14 cellular contexts compared by ENCODE assay signal in the genomic region with DNA sequence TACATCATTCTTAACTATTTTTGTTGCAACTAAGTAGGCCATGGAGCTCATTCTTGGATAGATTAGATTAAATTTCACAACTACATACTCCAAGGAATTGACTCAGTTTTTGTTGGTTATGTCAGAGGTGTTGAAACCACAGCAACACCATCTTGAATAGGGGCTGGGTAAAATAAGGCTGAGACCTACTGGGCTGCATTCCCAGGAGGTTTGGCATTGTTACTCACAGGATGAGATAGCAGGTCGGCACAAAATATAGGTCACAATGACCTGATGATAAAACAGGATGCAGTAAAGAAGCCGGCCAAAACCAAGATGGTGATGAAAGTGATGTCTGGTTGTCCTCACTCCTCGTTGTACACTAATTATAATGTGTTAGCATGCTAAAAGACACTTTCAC. TPM values are rescaled to one million over a fixed set of nuclear protein-coding genes. Genes with fewer than 3 reads are reported as not detected.
A peak's percentile ranks its signal among the peaks of the same experiment; 100 is the strongest.
DNase-seq lines count a peak whose midpoint lies in the region; ATAC-seq and TF ChIP-seq lines count a peak whose summit lies in the region.
"Had no signal": no experiment of that assay in that cellular context is flagged by ENCODE, and none has a peak within 500 bp of the region (broad histone marks: within the 10 kb centered on the region; RNA-seq: fewer than 3 reads in every experiment).

No MANE protein-coding gene starts in this region.

- peak overlapping the region; percentile 28 for H3K4me2 ChIP-seq in osteoblast (ENCODE audit: insufficient read depth, low read length)

- peak overlapping the region; percentile 12 for H3K27ac ChIP-seq in RWPE2 (ENCODE audit: poor library complexity, severe bottlenecking)
- H3K27ac ChIP-seq in osteoblast (ENCODE audit: low read depth, low read length): peak overlapping the region; percentile 45
- no peak overlapping the region for H3K27ac ChIP-seq in effector memory CD4-positive, alpha-beta T cell (ENCODE audit: insufficient read depth, low read length, poor library complexity, severe bottlenecking)
- H3K27ac ChIP-seq: colonic mucosa had no signal

- H3K9me3 ChIP-seq in RWPE2 (ENCODE audit: severe bottlenecking): no peaks in the 10 kb centered on the region
- H3K9me3 ChIP-seq in osteoblast (ENCODE audit: low read depth, low read length): no peaks in the 10 kb centered on the region
- no peaks in the 10 kb centered on the region for H3K9me3 ChIP-seq in effector memory CD4-positive, alpha-beta T cell (ENCODE audit: control insufficient read depth, low read length)
- H3K9me3 ChIP-seq: colonic mucosa had no signal

- H3K36me3 ChIP-seq in RWPE2 (ENCODE audit: low read depth): peaks cover 18% of the 10 kb centered on the region; the same call in 1 of the 2 replicates
- no peaks in the 10 kb centered on the region for H3K36me3 ChIP-seq in osteoblast (ENCODE audit: insufficient read depth, low read length)
- peaks cover 16% of the 10 kb centered on the region for H3K36me3 ChIP-seq in effector memory CD4-positive, alpha-beta T cell (ENCODE audit: control insufficient read depth, insufficient read depth, low read length)
- H3K36me3 ChIP-seq: colonic mucosa had no signal

- H3K27me3 ChIP-seq in RWPE2 (ENCODE audit: insufficient read depth, poor library complexity, severe bottlenecking): no peaks in the 10 kb centered on the region
- H3K27me3 ChIP-seq in osteoblast (ENCODE audit: insufficient read depth, low read length): no peaks in the 10 kb centered on the region
- H3K27me3 ChIP-seq in effector memory CD4-positive, alpha-beta T cell (replicated peaks; ENCODE audit: control insufficient read depth, insufficient read depth, low read length, poor library complexity, severe bottlenecking): no peaks in the 10 kb centered on the region
- H3K27me3 ChIP-seq: colonic mucosa had no signal

- H3K79me2 ChIP-seq in osteoblast (ENCODE audit: insufficient read depth, low read length): no peaks in the 10 kb centered on the region

- no peaks in the 10 kb centered on the region for H4K20me1 ChIP-seq in osteoblast (ENCODE audit: insufficient read depth, low read length)

- peaks cover 17% of the 10 kb centered on the region for H3K4me1 Mint-ChIP-seq in mesothelial cell of epicardium

- peak; percentile 84 for ATAC-seq in RWPE2 (ENCODE audit: low read depth)
- no peak for ATAC-seq in GM21390 (IDR thresholded peaks at IDR 0.05; ENCODE audit: unreplicated experiment)
- ATAC-seq: HCT116 had no signal

- no peaks in the 10 kb centered on the region for H3K27me3 Mint-ChIP-seq in mesothelial cell of epicardium (ENCODE audit: low read depth)
- H3K27me3 Mint-ChIP-seq: activated T-cell treated with anti-CD3 and anti-CD28 coated beads, Interleukin-2, amount 50 U/mL, for 24 hours; CD8-positive, alpha-beta memory T cell had no signal

- no peak overlapping the region for H3K27ac Mint-ChIP-seq in mesothelial cell of epicardium
- H3K27ac Mint-ChIP-seq: activated T-cell treated with anti-CD3 and anti-CD28 coated beads, Interleukin-2, amount 50 U/mL, for 24 hours had no signal

- DNase-seq in EL (peak; percentile 86), RWPE2 (ENCODE audit: low spot score) (no peak), fibroblast of mammary gland (ENCODE audit: low read depth) (peak; percentile 95), osteoblast (ENCODE audit: insufficient read length, low spot score, missing footprints) (no peak), NCI-H1048 (lab: John Stamatoyannopoulos, UW) (no peak), mesothelial cell of epicardium (ENCODE audit: low spot score in 2 of 2, unreplicated experiment in 2 of 2) (no peak)
- DNase-seq in effector memory CD4-positive, alpha-beta T cell: no peak
- DNase-seq: activated T-cell treated with anti-CD3 and anti-CD28 coated beads, Interleukin-2, amount 50 U/mL, for 24 hours; CD8-positive, alpha-beta memory T cell; colonic mucosa; KG1; stimulated activated CD4-positive, alpha-beta T cell treated with anti-CD3 and anti-CD28 coated beads, Interleukin-4, amount 100 ng/mL, for 4 hours had no signal

- peaks cover 1% of the 10 kb centered on the region for H3K36me3 Mint-ChIP-seq in mesothelial cell of epicardium

- H2AFZ ChIP-seq in osteoblast (ENCODE audit: low read length): peak overlapping the region; percentile 17

- no peak overlapping the region for H3K4me3 Mint-ChIP-seq in mesothelial cell of epicardium
- H3K4me3 Mint-ChIP-seq: activated T-cell treated with anti-CD3 and anti-CD28 coated beads, Interleukin-2, amount 50 U/mL, for 24 hours; CD8-positive, alpha-beta memory T cell had no signal

- TF ChIP-seq CTCF in RWPE2 (IDR thresholded peaks at IDR 0.05; ENCODE audit: poor library complexity, severe bottlenecking): no peak
- TF ChIP-seq CTCF in fibroblast of mammary gland (conservative IDR thresholded peaks at IDR 0.05; ENCODE audit: control insufficient read depth, insufficient read depth, low read depth, low read length): no peak
- no peak for TF ChIP-seq CTCF in osteoblast (IDR thresholded peaks at IDR 0.05; ENCODE audit: extremely low read depth, low read depth, low read length)
- TF ChIP-seq CTCF in mesothelial cell of epicardium (IDR thresholded peaks at IDR 0.05; ENCODE audit: unreplicated experiment): no peak

- peaks cover 10% of the 10 kb centered on the region for H3K4me1 ChIP-seq in RWPE2 (ENCODE audit: insufficient read depth, poor library complexity, severe bottlenecking)
- H3K4me1 ChIP-seq in osteoblast (ENCODE audit: insufficient read depth, low read length): peaks cover 29% of the 10 kb centered on the region
- no peaks in the 10 kb centered on the region for H3K4me1 ChIP-seq in effector memory CD4-positive, alpha-beta T cell (ENCODE audit: control insufficient read depth, insufficient read depth, low read length, poor library complexity, severe bottlenecking)
- H3K4me1 ChIP-seq: colonic mucosa had no signal

- H3K4me3 ChIP-seq in RWPE2 (ENCODE audit: severe bottlenecking): no peak overlapping the region
- no peak overlapping the region for H3K4me3 ChIP-seq in fibroblast of mammary gland (ENCODE audit: control insufficient read depth, low read depth, low read length)
- no peak overlapping the region for H3K4me3 ChIP-seq in osteoblast (ENCODE audit: insufficient read depth, low read length)
- H3K4me3 ChIP-seq in effector memory CD4-positive, alpha-beta T cell (ENCODE audit: insufficient read depth, low read depth, low read length, poor library complexity, severe bottlenecking): no peak overlapping the region
- H3K4me3 ChIP-seq: colonic mucosa had no signal

- no peaks in the 10 kb centered on the region for H3K9me3 Mint-ChIP-seq in mesothelial cell of epicardium
- H3K9me3 Mint-ChIP-seq: activated T-cell treated with anti-CD3 and anti-CD28 coated beads, Interleukin-2, amount 50 U/mL, for 24 hours; CD8-positive, alpha-beta memory T cell had no signal

RNA-seq across cellular contexts. Expression of gene DMAC2L, which starts 20.9 kb away (rescaled TPM):
- total RNA-seq in osteoblast (7.2 and 9.4 TPM in 2 replicates), mesothelial cell of epicardium (18.6 to 21.7 TPM (median 21.4 TPM) in 3 replicates)

RNA-seq across cellular contexts. Expression of gene L2HGDH, which starts 21.0 kb away (rescaled TPM):
- total RNA-seq in osteoblast (3.2 and 3.6 TPM in 2 replicates), mesothelial cell of epicardium (11.0 to 12.1 TPM (median 11.2 TPM) in 3 replicates)

Comparison
In these comparisons a context has a peak if more than half of its experiments do, and no peak if none do; other contexts are left out.
1. DNase-seq: peak in EL (single experiment) and fibroblast of mammary gland (single experiment); none in RWPE2 (single experiment), osteoblast (single experiment), effector memory CD4-positive, alpha-beta T cell (0 of 3), NCI-H1048 (single experiment) and mesothelial cell of epicardium (0 of 2).